In the genomic region with DNA sequence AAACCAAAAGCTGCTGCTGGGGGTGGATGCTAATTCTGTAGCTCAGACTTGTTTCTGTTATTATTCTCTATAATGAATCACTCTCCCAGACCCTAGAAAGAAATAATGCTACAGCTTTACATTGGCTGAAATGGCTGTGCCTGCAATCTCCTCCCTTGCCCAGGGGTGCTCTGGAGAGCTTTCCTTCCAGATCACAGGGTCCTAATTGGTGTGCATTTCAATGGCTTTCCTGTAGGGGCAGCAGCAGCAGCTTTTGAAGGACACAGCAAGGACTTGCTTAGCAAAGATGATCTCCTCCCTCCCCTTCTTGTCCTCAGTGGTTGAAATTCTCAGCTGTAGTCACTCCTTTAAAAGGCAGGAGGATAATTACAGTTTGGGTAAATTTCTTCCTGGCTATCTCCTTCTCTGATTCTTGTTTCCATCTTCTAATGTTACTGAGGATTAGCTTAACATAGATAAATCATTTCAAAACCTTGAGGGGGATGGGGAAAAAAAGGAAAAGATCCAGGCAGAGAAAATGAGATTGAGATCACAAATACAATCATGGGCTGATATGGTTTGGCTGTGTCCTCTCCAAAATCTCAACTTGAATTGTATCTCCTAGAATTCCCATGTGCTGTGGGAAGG, we compare ENCODE assay signal across 8 cellular contexts.
DNase-seq lines count a peak whose midpoint lies in the region; ATAC-seq and TF ChIP-seq lines count a peak whose summit lies in the region.

No MANE protein-coding gene starts in this region.

- no peaks in the 10 kb centered on the region for H3K27me3 Mint-ChIP-seq in neural progenitor cell (ENCODE audit: insufficient read depth, low read depth)

- H3F3A ChIP-seq in neural progenitor cell (ENCODE audit: low read depth): no peaks in the 10 kb centered on the region

- H3K9me3 ChIP-seq in neural progenitor cell (ENCODE audit: low read depth) (no peaks in the 10 kb centered on the region), esophagus muscularis mucosa (no peaks in the 10 kb centered on the region)

- H3K4me1 Mint-ChIP-seq in neural progenitor cell: no peaks in the 10 kb centered on the region

- DNase-seq in EL: peak; percentile 10
- DNase-seq in GM19238 (ENCODE audit: insufficient read length, low spot score): peak; percentile 7
- peak; percentile 62 for DNase-seq in NCI-H69 (lab: John Stamatoyannopoulos, UW)
- DNase-seq in cerebellum (ENCODE audit: low spot score): peak; percentile 12
- DNase-seq in neural progenitor cell (ENCODE audit: low spot score): peak; percentile 75
- no peak for DNase-seq in esophagus muscularis mucosa (ENCODE audit: extremely low spot score)
- no peak for DNase-seq in C1 segment of cervical spinal cord (lab: John Stamatoyannopoulos, UW)

- H2AFZ ChIP-seq in neural progenitor cell (replicated peaks): peak overlapping the region; percentile 7

- no peaks in the 10 kb centered on the region for H4K20me1 ChIP-seq in neural progenitor cell (ENCODE audit: low read depth)

- ATAC-seq in HG03097 (IDR thresholded peaks at IDR 0.05; ENCODE audit: low FRiP score, unreplicated experiment): peak; percentile 92

- H3K79me2 ChIP-seq in neural progenitor cell (ENCODE audit: low read depth): no peaks in the 10 kb centered on the region

- TF ChIP-seq POLR2A in esophagus muscularis mucosa (IDR thresholded peaks at IDR 0.05; ENCODE audit: low read depth): no peak

- TF ChIP-seq EP300 in esophagus muscularis mucosa (IDR thresholded peaks at IDR 0.05): no peak

- H3K27ac ChIP-seq in neural progenitor cell: no peak overlapping the region
- no peak overlapping the region for H3K27ac ChIP-seq in esophagus muscularis mucosa (replicated peaks in 1 of 4)

- intact Hi-C loops in esophagus muscularis mucosa (cut with DNase I): no loop called here

- H3K4me3 ChIP-seq in neural progenitor cell (no peak overlapping the region), esophagus muscularis mucosa (no peak overlapping the region)

- H3K27ac Mint-ChIP-seq in neural progenitor cell: no peak overlapping the region

- no peak overlapping the region for H3K9ac ChIP-seq in neural progenitor cell

- H3K9me3 Mint-ChIP-seq in neural progenitor cell: no peaks in the 10 kb centered on the region

- no peaks in the 10 kb centered on the region for H3K4me1 ChIP-seq in neural progenitor cell
- H3K4me1 ChIP-seq in esophagus muscularis mucosa: no peaks in the 10 kb centered on the region

- H3K36me3 ChIP-seq in neural progenitor cell (no peaks in the 10 kb centered on the region), esophagus muscularis mucosa (no peaks in the 10 kb centered on the region)

- TF ChIP-seq CTCF in neural progenitor cell (IDR thresholded peaks at IDR 0.05) (peak; percentile 72), esophagus muscularis mucosa (IDR thresholded peaks at IDR 0.05) (peak in 1 of 3 experiments; percentile 41)

- H3K4me2 ChIP-seq in neural progenitor cell: no peak overlapping the region

- no peaks in the 10 kb centered on the region for H3K36me3 Mint-ChIP-seq in neural progenitor cell

- H3K4me3 Mint-ChIP-seq in neural progenitor cell: no peak overlapping the region

- H3K27me3 ChIP-seq in neural progenitor cell: no peaks in the 10 kb centered on the region
- H3K27me3 ChIP-seq in esophagus muscularis mucosa: no peaks in the 10 kb centered on the region

Comparison
In these comparisons a context has a peak if more than half of its experiments do, and no peak if none do; other contexts are left out.
1. DNase-seq: peak in EL (single experiment), GM19238 (single experiment), NCI-H69 (single experiment), cerebellum (single experiment) and neural progenitor cell (single experiment); none in esophagus muscularis mucosa (single experiment) and C1 segment of cervical spinal cord (0 of 14).